Comparison of ENCODE assay signal across 8 cellular contexts in genomic region chr9:107213561-107214028, GRCh38.
DNase-seq lines count a peak whose midpoint lies in the region; ATAC-seq, FAIRE-seq and TF ChIP-seq lines count a peak whose summit lies in the region.

No MANE protein-coding gene starts in this region.

- intact Hi-C loops in activated CD4-positive, alpha-beta memory T cell treated with anti-CD3 and anti-CD28 coated beads for 36 hours (cut with micrococcal nuclease): loop anchor here (1.0 kb wide), 2 partner anchors 30 to 40 kb away; no protein-coding TSS in a partner anchor

- no peaks in the 10 kb centered on the region for H3K9me3 Mint-ChIP-seq in activated CD4-positive, alpha-beta memory T cell treated with anti-CD3 and anti-CD28 coated beads for 36 hours
- peaks cover 0 to under 1% of the 10 kb centered on the region in 2 donors for H3K9me3 Mint-ChIP-seq in stimulated activated naive CD8-positive, alpha-beta T cell treated with anti-CD3 and anti-CD28 coated beads, Interleukin-15, amount 100 ng/mL, for 72 hours

- peaks cover 12% of the 10 kb centered on the region for H3K4me1 Mint-ChIP-seq in activated CD4-positive, alpha-beta memory T cell treated with anti-CD3 and anti-CD28 coated beads for 36 hours (ENCODE audit: low read depth)
- peaks cover 19% of the 10 kb centered on the region for H3K4me1 Mint-ChIP-seq in stimulated activated naive CD8-positive, alpha-beta T cell treated with anti-CD3 and anti-CD28 coated beads, Interleukin-15, amount 100 ng/mL, for 72 hours

- H3K27ac Mint-ChIP-seq in activated CD4-positive, alpha-beta memory T cell treated with anti-CD3 and anti-CD28 coated beads for 36 hours: no peak overlapping the region
- H3K27ac Mint-ChIP-seq in stimulated activated naive CD8-positive, alpha-beta T cell treated with anti-CD3 and anti-CD28 coated beads, Interleukin-15, amount 100 ng/mL, for 72 hours: peak overlapping the region; percentile 72 to 77

- ATAC-seq in GM21423 (IDR thresholded peaks at IDR 0.05; ENCODE audit: unreplicated experiment): peak; percentile 95
- ATAC-seq in stimulated activated naive CD8-positive, alpha-beta T cell treated with anti-CD3 and anti-CD28 coated beads, Interleukin-15, amount 100 ng/mL, for 72 hours: peak; percentile 99

- peak; percentile 95 for DNase-seq in ELR (ENCODE audit: low read depth)
- DNase-seq in HS-27A (ENCODE audit: low read depth): peak; percentile 92
- peak; percentile 31 for DNase-seq in activated CD4-positive, alpha-beta memory T cell treated with anti-CD3 and anti-CD28 coated beads for 36 hours
- DNase-seq in hepatic stellate cell (ENCODE audit: low spot score): peak; percentile 76
- DNase-seq in stimulated activated naive CD8-positive, alpha-beta T cell treated with anti-CD3 and anti-CD28 coated beads, Interleukin-15, amount 100 ng/mL, for 72 hours: peak; percentile 43 to 54
- no peak for DNase-seq in D721Med (ENCODE audit: insufficient read length, low spot score)
- DNase-seq in NCI-H524 (lab: John Stamatoyannopoulos, UW): no peak

- H3K27me3 Mint-ChIP-seq in activated CD4-positive, alpha-beta memory T cell treated with anti-CD3 and anti-CD28 coated beads for 36 hours: peaks cover 5% of the 10 kb centered on the region
- peaks cover 7% of the 10 kb centered on the region for H3K27me3 Mint-ChIP-seq in stimulated activated naive CD8-positive, alpha-beta T cell treated with anti-CD3 and anti-CD28 coated beads, Interleukin-15, amount 100 ng/mL, for 72 hours

- CTCF ChIA-PET in activated CD4-positive, alpha-beta memory T cell treated with anti-CD3 and anti-CD28 coated beads for 36 hours (lab: Charles Lee): no interaction called here

- POLR2A ChIA-PET in activated CD4-positive, alpha-beta memory T cell treated with anti-CD3 and anti-CD28 coated beads for 36 hours (lab: Charles Lee): no interaction called here

- FAIRE-seq in D721Med (lab: Jason Lieb, UNC): no peak

- TF ChIP-seq CTCF in D721Med (IDR thresholded peaks at IDR 0.05; ENCODE audit: insufficient read depth, missing control alignments): no peak

- H3K36me3 Mint-ChIP-seq in activated CD4-positive, alpha-beta memory T cell treated with anti-CD3 and anti-CD28 coated beads for 36 hours: no peaks in the 10 kb centered on the region

- no peak overlapping the region for H3K4me3 Mint-ChIP-seq in activated CD4-positive, alpha-beta memory T cell treated with anti-CD3 and anti-CD28 coated beads for 36 hours
- H3K4me3 Mint-ChIP-seq in stimulated activated naive CD8-positive, alpha-beta T cell treated with anti-CD3 and anti-CD28 coated beads, Interleukin-15, amount 100 ng/mL, for 72 hours: no peak overlapping the region

Comparison
In these comparisons a context has a peak if more than half of its experiments do, and no peak if none do; other contexts are left out.
1. DNase-seq: peak in ELR (single experiment), HS-27A (single experiment), activated CD4-positive, alpha-beta memory T cell treated with anti-CD3 and anti-CD28 coated beads for 36 hours (single experiment), hepatic stellate cell (single experiment) and stimulated activated naive CD8-positive, alpha-beta T cell treated with anti-CD3 and anti-CD28 coated beads, Interleukin-15, amount 100 ng/mL, for 72 hours (2 of 2); none in D721Med (single experiment) and NCI-H524 (0 of 2).